In the genomic region with DNA sequence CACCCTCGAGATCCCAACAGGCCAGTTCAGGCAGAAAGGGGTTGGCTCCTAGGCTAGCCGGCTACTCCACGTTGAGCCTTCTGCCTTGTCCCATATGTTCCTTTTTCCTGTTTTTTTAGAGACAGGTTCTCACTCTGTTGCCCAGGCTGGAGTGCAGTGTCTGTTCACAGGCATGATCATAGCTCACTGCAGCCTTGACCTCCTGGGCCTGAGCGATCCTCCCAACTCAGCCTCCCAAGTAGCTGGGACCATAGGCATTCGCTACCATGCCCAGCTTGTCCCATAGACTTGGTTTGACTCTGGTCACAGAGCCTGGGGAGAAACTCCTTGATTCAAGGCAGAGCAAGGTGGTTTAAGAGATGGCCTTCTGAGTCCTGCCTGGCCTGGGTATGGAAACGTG, we compare ENCODE assay signal across 10 cellular contexts.
DNase-seq lines count a peak whose midpoint lies in the region; TF ChIP-seq lines count a peak whose summit lies in the region.
"Had no signal": no experiment of that assay in that cellular context is flagged by ENCODE, and none has a peak within 500 bp of the region (broad histone marks: within the 10 kb centered on the region; RNA-seq: fewer than 3 reads in every experiment).

No MANE protein-coding gene starts in this region.

- TF ChIP-seq CTCF in Loucy (conservative IDR thresholded peaks at IDR 0.05; ENCODE audit: low read length) (no peak), nephron (IDR thresholded peaks at IDR 0.05; ENCODE audit: unreplicated experiment in 3 of 3) (no peak), GM13976 (IDR thresholded peaks at IDR 0.05; ENCODE audit: borderline replicate concordance, control extremely low read depth, extremely low read depth, insufficient read depth, missing control alignments) (no peak)

- H3K4me2 ChIP-seq in BLaER1 treated with 17β-estradiol and CSF1 and Interleukin-3, amounts not matched to agents 10 nM and 100 nM = peak overlapping the region; percentile 90 to 100 (median 98)
- H3K4me2 ChIP-seq in Loucy (ENCODE audit: low read depth, low read length, poor library complexity, severe bottlenecking) = peak overlapping the region; percentile 85

- H3K4me3 Mint-ChIP-seq in dendritic cell treated with granulocyte-macrophage colony-stimulating factor and Interleukin-4, amounts not matched to agents 40 ng/mL and 50 ng/mL, for 4 days = no peak overlapping the region
- no peak overlapping the region for H3K4me3 Mint-ChIP-seq in nephron

- in situ Hi-C loops in GM13976 (cut with MboI; ENCODE audit: low sequenced_read_pairs, unreplicated experiment) = no loop called here

- peak overlapping the region; percentile 77 to 93 (median 86) for H3K9ac ChIP-seq in BLaER1 treated with 17β-estradiol and CSF1 and Interleukin-3, amounts not matched to agents 10 nM and 100 nM
- peak overlapping the region; percentile 70 for H3K9ac ChIP-seq in Loucy (ENCODE audit: low read depth, low read length, poor library complexity, severe bottlenecking)

- H3K4me1 ChIP-seq in BLaER1 treated with 17β-estradiol and CSF1 and Interleukin-3, amounts not matched to agents 10 nM and 100 nM = peaks cover 94 to 100% (median 99%) of the 10 kb centered on the region in 10 experiments
- peaks cover 72% of the 10 kb centered on the region for H3K4me1 ChIP-seq in Loucy (ENCODE audit: insufficient read depth, low read length, poor library complexity, severe bottlenecking)
- H3K4me1 ChIP-seq: ascending aorta had no signal

- H3K27ac Mint-ChIP-seq in dendritic cell treated with granulocyte-macrophage colony-stimulating factor and Interleukin-4, amounts not matched to agents 40 ng/mL and 50 ng/mL, for 4 days = peak overlapping the region; percentile 88
- H3K27ac Mint-ChIP-seq in nephron = peak overlapping the region; percentile 9 to 65 (median 55)

- peaks cover under 1 to 15% (median 4%) of the 10 kb centered on the region in 11 experiments; a peak in 13 of 22 replicates for H3K36me3 ChIP-seq in BLaER1 treated with 17β-estradiol and CSF1 and Interleukin-3, amounts not matched to agents 10 nM and 100 nM
- H3K36me3 ChIP-seq in Loucy (ENCODE audit: insufficient read depth, low read length) = no peaks in the 10 kb centered on the region
- H3K36me3 ChIP-seq: ascending aorta, prostate gland had no signal

- peaks cover 0 to 4% (median 2%) of the 10 kb centered on the region in 11 experiments; a peak in 10 of 22 replicates for H3K9me3 ChIP-seq in BLaER1 treated with 17β-estradiol and CSF1 and Interleukin-3, amounts not matched to agents 10 nM and 100 nM (replicated peaks in 1 of 11)
- H3K9me3 ChIP-seq in Loucy (ENCODE audit: insufficient read depth, low read depth, low read length) = no peaks in the 10 kb centered on the region; the same call in 1 of the 2 replicates
- H3K9me3 ChIP-seq: ascending aorta, prostate gland had no signal

- no peaks in the 10 kb centered on the region for H3K9me3 Mint-ChIP-seq in dendritic cell treated with granulocyte-macrophage colony-stimulating factor and Interleukin-4, amounts not matched to agents 40 ng/mL and 50 ng/mL, for 4 days
- H3K9me3 Mint-ChIP-seq in nephron = peaks cover 2% of the 10 kb centered on the region

- no peaks in the 10 kb centered on the region for H3K27me3 ChIP-seq in BLaER1 treated with 17β-estradiol and CSF1 and Interleukin-3, amounts not matched to agents 10 nM and 100 nM
- H3K27me3 ChIP-seq in Loucy (ENCODE audit: insufficient read depth, low read length, poor library complexity, severe bottlenecking) = no peaks in the 10 kb centered on the region
- H3K27me3 ChIP-seq: ascending aorta had no signal

- no peaks in the 10 kb centered on the region for H4K20me1 ChIP-seq in BLaER1 treated with 17β-estradiol and CSF1 and Interleukin-3, amounts not matched to agents 10 nM and 100 nM
- no peaks in the 10 kb centered on the region for H4K20me1 ChIP-seq in Loucy (ENCODE audit: insufficient read depth, low read length, poor library complexity, severe bottlenecking)

- H3K36me3 Mint-ChIP-seq in dendritic cell treated with granulocyte-macrophage colony-stimulating factor and Interleukin-4, amounts not matched to agents 40 ng/mL and 50 ng/mL, for 4 days (ENCODE audit: low read depth) = peaks cover 55% of the 10 kb centered on the region
- peaks cover 3% of the 10 kb centered on the region for H3K36me3 Mint-ChIP-seq in nephron (ENCODE audit: low read depth)

- peaks cover 91% of the 10 kb centered on the region for H3K4me1 Mint-ChIP-seq in dendritic cell treated with granulocyte-macrophage colony-stimulating factor and Interleukin-4, amounts not matched to agents 40 ng/mL and 50 ng/mL, for 4 days (ENCODE audit: low read depth)
- H3K4me1 Mint-ChIP-seq in nephron = peaks cover 43% of the 10 kb centered on the region

- peaks cover 4% of the 10 kb centered on the region; the same call in 1 of the 2 replicates for H3F3A ChIP-seq in Loucy (ENCODE audit: low read depth)

- no peaks in the 10 kb centered on the region for H3K9me2 ChIP-seq in Loucy (replicated peaks; ENCODE audit: low read depth, low read length)

- H2AFZ ChIP-seq in Loucy (ENCODE audit: low read length) = no peak overlapping the region

- intact Hi-C loops in dendritic cell treated with granulocyte-macrophage colony-stimulating factor and Interleukin-4, amounts not matched to agents 40 ng/mL and 50 ng/mL, for 4 days (cut with micrococcal nuclease) = no loop called here

- H3K79me2 ChIP-seq in Loucy (ENCODE audit: insufficient read depth, low read length) = peaks cover 66% of the 10 kb centered on the region

- H3K4me3 ChIP-seq in BLaER1 treated with 17β-estradiol and CSF1 and Interleukin-3, amounts not matched to agents 10 nM and 100 nM = peak overlapping the region in 1 of 10 experiments; percentile 16; a peak in 2 of 20 replicates
- peak overlapping the region; percentile 60 for H3K4me3 ChIP-seq in Loucy (ENCODE audit: low read length, poor library complexity, severe bottlenecking)
- H3K4me3 ChIP-seq: ascending aorta, prostate gland had no signal

- no peaks in the 10 kb centered on the region for H3K27me3 Mint-ChIP-seq in dendritic cell treated with granulocyte-macrophage colony-stimulating factor and Interleukin-4, amounts not matched to agents 40 ng/mL and 50 ng/mL, for 4 days
- H3K27me3 Mint-ChIP-seq in nephron (ENCODE audit: low read depth) = no peaks in the 10 kb centered on the region

- DNase-seq in HuH-7.5 (ENCODE audit: low spot score) (no peak), GM13976 (ENCODE audit: low spot score) (no peak), C1 segment of cervical spinal cord (lab: John Stamatoyannopoulos, UW) (no peak)
- DNase-seq in stimulated activated CD4-positive, alpha-beta T cell treated with anti-CD3 and anti-CD28 coated beads, Interleukin-2, amount 100 ng/mL, for 48 hours = no peak

- peak overlapping the region; percentile 85 to 99 (median 95) for H3K27ac ChIP-seq in BLaER1 treated with 17β-estradiol and CSF1 and Interleukin-3, amounts not matched to agents 10 nM and 100 nM
- H3K27ac ChIP-seq: ascending aorta had no signal
